ENCODE assay signal across 9 cellular contexts in the genomic region with DNA sequence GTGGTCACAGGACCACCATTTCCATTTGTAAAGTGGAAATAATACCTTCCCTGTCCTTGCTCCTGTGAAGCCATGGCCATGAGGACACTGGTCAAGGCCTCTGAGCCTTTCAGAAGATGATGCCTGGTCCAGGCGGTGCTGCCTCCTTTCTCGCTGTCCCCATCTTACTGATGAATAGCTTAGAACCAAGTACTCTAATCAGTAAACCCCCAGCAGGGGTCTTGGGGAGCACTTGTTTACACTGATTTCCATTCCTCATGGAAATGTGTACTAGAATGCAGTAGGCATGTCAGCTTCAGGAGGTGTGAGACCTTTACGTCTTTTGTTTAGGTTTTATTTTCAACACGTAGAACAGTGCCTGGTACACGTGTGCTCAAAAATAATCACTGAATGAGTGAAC.
"Had no signal": no experiment of that assay in that cellular context is flagged by ENCODE, and none has a peak within 500 bp of the region (broad histone marks: within the 10 kb centered on the region; RNA-seq: fewer than 3 reads in every experiment).

No MANE protein-coding gene starts in this region.

- DNase-seq: GM23248, GOT3, H7, H9, HCEC 1CT, HFFc6 had no signal

- H3K9me3 ChIP-seq: HAP-1 had no signal

- H3K9ac ChIP-seq: GM23248 had no signal

- H3K27ac ChIP-seq: GM23248 had no signal

- H3K4me2 ChIP-seq: GM23338 had no signal

- H3K4me3 ChIP-seq: GM23248, GM23338, HAP-1 had no signal

- H3K9me3 Mint-ChIP-seq: GM23338, H9, HFFc6 had no signal

- H3K36me3 ChIP-seq: HAP-1 had no signal

- H3K27ac Mint-ChIP-seq: GM23338, H9, HFFc6 had no signal

- H3K4me1 ChIP-seq: HAP-1 had no signal

- H3K4me3 Mint-ChIP-seq: GM23338, H9, HFFc6 had no signal

- ATAC-seq: GM23338, HCT116 had no signal
